17 cellular contexts compared by ENCODE assay signal in genomic region chr17:31078290-31078689, GRCh38. TPM values are rescaled to one million over a fixed set of nuclear protein-coding genes. Genes with fewer than 3 reads are reported as not detected.
A peak's percentile ranks its signal among the peaks of the same experiment; 100 is the strongest.
DNase-seq lines count a peak whose midpoint lies in the region; ATAC-seq and TF ChIP-seq lines count a peak whose summit lies in the region.
"Had no signal": no experiment of that assay in that cellular context is flagged by ENCODE, and none has a peak within 500 bp of the region (broad histone marks: within the 10 kb centered on the region; RNA-seq: fewer than 3 reads in every experiment).

No MANE protein-coding gene starts in this region.

- no peaks in the 10 kb centered on the region for H3K9me2 ChIP-seq in Loucy (replicated peaks; ENCODE audit: low read depth, low read length)

- H4K20me1 ChIP-seq in Loucy (ENCODE audit: insufficient read depth, low read length, poor library complexity, severe bottlenecking) = no peaks in the 10 kb centered on the region
- no peaks in the 10 kb centered on the region for H4K20me1 ChIP-seq in mammary epithelial cell (ENCODE audit: insufficient read depth, low read length)

- H3K4me3 ChIP-seq in Loucy (ENCODE audit: low read length, poor library complexity, severe bottlenecking) (peak overlapping the region; percentile 3), mammary epithelial cell (replicated peaks in 1 of 3; ENCODE audit: insufficient read depth in 1 of 3, low read depth in 2 of 3, low read length in 3 of 3) (no peak overlapping the region), esophagus muscularis mucosa (no peak overlapping the region), heart right ventricle (no peak overlapping the region)
- H3K4me3 ChIP-seq: MG63 had no signal

- H3K4me1 ChIP-seq in Loucy (ENCODE audit: insufficient read depth, low read length, poor library complexity, severe bottlenecking) (peaks cover 32% of the 10 kb centered on the region), mammary epithelial cell (ENCODE audit: insufficient read depth, low read length) (peaks cover 27% of the 10 kb centered on the region), esophagus muscularis mucosa (no peaks in the 10 kb centered on the region), heart right ventricle (no peaks in the 10 kb centered on the region)

- H3F3A ChIP-seq in Loucy (ENCODE audit: low read depth) = no peaks in the 10 kb centered on the region

- TF ChIP-seq EP300 in esophagus muscularis mucosa (IDR thresholded peaks at IDR 0.05) = no peak

- CTCF ChIA-PET in mammary epithelial cell (lab: Charles Lee; ENCODE audit: low non-redundant PET) = no interaction called here

- H3K9me3 ChIP-seq in Loucy (ENCODE audit: insufficient read depth, low read depth, low read length) (no peaks in the 10 kb centered on the region), mammary epithelial cell (replicated peaks; ENCODE audit: insufficient read depth, low read length) (no peaks in the 10 kb centered on the region), esophagus muscularis mucosa (no peaks in the 10 kb centered on the region), heart right ventricle (no peaks in the 10 kb centered on the region)
- H3K9me3 ChIP-seq: MG63 had no signal

- no TSS peak for BruUV-seq in mammary epithelial cell (replicated peaks; lab: Mats Ljungman, UMichigan)

- no peak overlapping the region for H2AFZ ChIP-seq in Loucy (ENCODE audit: low read length)
- H2AFZ ChIP-seq in mammary epithelial cell (ENCODE audit: low read depth, low read length) = no peak overlapping the region

- DNase-seq in G401 (ENCODE audit: low spot score) (peak; percentile 71), mammary epithelial cell (peak; percentile 53), kidney tubule cell (ENCODE audit: low spot score) (peak; percentile 31), esophagus muscularis mucosa (ENCODE audit: extremely low spot score) (no peak), heart right ventricle (no peak)
- DNase-seq: COR-L47, EL, H7, MG63, NCI-H1092 treated with DMSO at 0.1 percent for 48 hours, NCI-H1694, NCI-H2107, NCI-H345, NCI-H69, SW 1271 had no signal

- H3K27me3 ChIP-seq in Loucy (ENCODE audit: insufficient read depth, low read length, poor library complexity, severe bottlenecking) (no peaks in the 10 kb centered on the region), mammary epithelial cell (ENCODE audit: insufficient read depth, low read length) (no peaks in the 10 kb centered on the region), esophagus muscularis mucosa (no peaks in the 10 kb centered on the region), heart right ventricle (no peaks in the 10 kb centered on the region)
- H3K27me3 ChIP-seq: MG63 had no signal

- H3K9ac ChIP-seq in Loucy (ENCODE audit: low read depth, low read length, poor library complexity, severe bottlenecking) (no peak overlapping the region), mammary epithelial cell (ENCODE audit: insufficient read depth, low read length) (no peak overlapping the region)

- H3K27ac ChIP-seq in mammary epithelial cell (ENCODE audit: insufficient read depth, low read depth, low read length) (no peak overlapping the region), esophagus muscularis mucosa (replicated peaks in 1 of 4) (no peak overlapping the region), heart right ventricle (no peak overlapping the region)

- 6% methylated on average over 4 of the region's 4 CpGs for WGBS in mammary epithelial cell (ENCODE audit: low coverage, missing lambda C conversion rate)
- 51% methylated on average over 2 of the region's 4 CpGs for WGBS in esophagus muscularis mucosa
- 60 to 66% methylated on average over 4 of the region's 4 CpGs for WGBS in heart right ventricle, 2 donors

- TF ChIP-seq POLR2A in esophagus muscularis mucosa (IDR thresholded peaks at IDR 0.05; ENCODE audit: low read depth) = no peak

- H3K79me2 ChIP-seq in Loucy (ENCODE audit: insufficient read depth, low read length) = no peaks in the 10 kb centered on the region
- no peaks in the 10 kb centered on the region for H3K79me2 ChIP-seq in mammary epithelial cell (ENCODE audit: insufficient read depth, low read length)

- in situ Hi-C loops in G401 (cut with HindIII; ENCODE audit: low sequenced_read_pairs) = no loop called here
- in situ Hi-C loops in mammary epithelial cell (cut with MboI; ENCODE audit: low sequenced_read_pairs in 2 of 2) = no loop called here

- H3K4me2 ChIP-seq in Loucy (ENCODE audit: low read depth, low read length, poor library complexity, severe bottlenecking) = peak overlapping the region; percentile 61
- no peak overlapping the region for H3K4me2 ChIP-seq in mammary epithelial cell (ENCODE audit: insufficient read depth, low read depth, low read length)

- TF ChIP-seq CTCF in Loucy (conservative IDR thresholded peaks at IDR 0.05; ENCODE audit: low read length) (no peak), mammary epithelial cell (conservative IDR thresholded peaks at IDR 0.05 in 1 of 2, IDR thresholded peaks at IDR 0.05 in 1 of 2; ENCODE audit: extremely low read depth in 1 of 2, insufficient read depth in 1 of 2, low read depth in 1 of 2, low read length in 2 of 2) (no peak), esophagus muscularis mucosa (IDR thresholded peaks at IDR 0.05) (no peak), heart right ventricle (IDR thresholded peaks at IDR 0.05) (no peak)

- intact Hi-C loops in mammary epithelial cell (cut with micrococcal nuclease) (no loop called here), esophagus muscularis mucosa (cut with DNase I) (no loop called here), heart right ventricle (cut with DNase I) (no loop called here)

- no peak for ATAC-seq in HG03095 (IDR thresholded peaks at IDR 0.05; ENCODE audit: unreplicated experiment)
- no peak for ATAC-seq in heart right ventricle

- dilution Hi-C loops in mammary epithelial cell (cut with HindIII; ENCODE audit: low sequenced_read_pairs) = no loop called here

- H3K36me3 ChIP-seq in Loucy (ENCODE audit: insufficient read depth, low read length) (no peaks in the 10 kb centered on the region), mammary epithelial cell (ENCODE audit: insufficient read depth, low read length) (no peaks in the 10 kb centered on the region), esophagus muscularis mucosa (no peaks in the 10 kb centered on the region), heart right ventricle (no peaks in the 10 kb centered on the region)
- H3K36me3 ChIP-seq: MG63 had no signal

RNA-seq across cellular contexts. Expression of gene NF1, which starts 16.5 kb away (rescaled TPM):
- 11.1 and 15.1 TPM in 2 replicates for total RNA-seq in G401 (2014; rRNA removed; shearing (Covaris generic))
- total RNA-seq in mammary epithelial cell = 10 to 100 TPM; 65.3 to 83.9 TPM
- polyA plus RNA-seq in mammary epithelial cell = 27.7 TPM
- polyA minus RNA-seq in mammary epithelial cell = 178 TPM
- 10 to 100 TPM; 40.9 to 64.8 (median 44.5) TPM for total RNA-seq in esophagus muscularis mucosa
- 10 to 100 TPM; 41.9 to 71.0 (median 58.9) TPM for total RNA-seq in heart right ventricle
- 1 to 10 TPM; 4.2 to 7.6 TPM for polyA plus RNA-seq in heart right ventricle

Comparison
In these comparisons a context has a peak if more than half of its experiments do, and no peak if none do; other contexts are left out.
1. DNase-seq: peak in G401 (single experiment), mammary epithelial cell (single experiment) and kidney tubule cell (single experiment); none in esophagus muscularis mucosa (single experiment) and heart right ventricle (0 of 2).